Comparison of ENCODE assay signal across 8 cellular contexts in the genomic region with DNA sequence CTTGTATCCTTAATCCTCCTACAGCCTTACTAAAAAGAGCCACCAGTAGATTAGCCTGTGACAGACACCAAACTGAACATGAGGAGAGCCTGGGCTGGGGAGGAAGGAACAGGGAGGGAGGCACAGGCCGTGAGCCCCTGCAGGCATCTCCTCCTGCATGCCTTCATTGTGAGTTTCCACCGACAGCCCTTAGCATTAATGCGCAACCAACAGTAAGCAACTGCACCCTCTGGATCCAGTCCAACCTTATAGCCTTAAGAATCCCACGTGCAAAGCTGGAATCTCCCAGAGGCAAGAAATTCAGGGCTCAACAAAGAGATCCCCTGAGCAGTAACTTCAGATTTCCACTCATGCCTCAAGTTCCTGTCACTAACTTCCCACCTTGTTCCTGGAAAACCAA.
DNase-seq lines count a peak whose midpoint lies in the region; ATAC-seq, FAIRE-seq and TF ChIP-seq lines count a peak whose summit lies in the region.

No MANE protein-coding gene starts in this region.

- H3K4me3 ChIP-seq in heart right ventricle (peak overlapping the region in 3 of 10 donors; percentile 1 to 3 (median 2)), keratinocyte (ENCODE audit: control insufficient read depth in 2 of 3, extremely low read depth in 1 of 3, insufficient read depth in 2 of 3, low read depth in 1 of 3, low read length in 3 of 3) (no peak overlapping the region)

- intact Hi-C loops in heart right ventricle (cut with DNase I) (loop anchor here in 2 of 10 donors (10.0 kb wide), 1 partner anchor 208 kb away; no protein-coding TSS in a partner anchor), Right ventricle myocardium inferior (cut with DNase I) (no loop called here)

- H3K36me3 ChIP-seq in heart right ventricle (peaks cover 0 to 19% (median 0%) of the 10 kb centered on the region in 9 donors), keratinocyte (ENCODE audit: control insufficient read depth in 2 of 2, extremely low read depth in 1 of 2, insufficient read depth in 2 of 2, low read length in 2 of 2) (peaks cover 6 to 40% of the 10 kb centered on the region in 2 experiments)

- H3K4me1 Mint-ChIP-seq in activated naive CD8-positive, alpha-beta T cell treated with anti-CD3 and anti-CD28 coated beads, Interleukin-2, amount 10 ng/mL, durations not matched to agents 7 days and 5 days = peaks cover 88% of the 10 kb centered on the region
- H3K4me1 Mint-ChIP-seq in type B pancreatic cell (ENCODE audit: unreplicated experiment) = peaks cover 65% of the 10 kb centered on the region

- peak in 2 of 8 donors; percentile 6 to 18 for ATAC-seq in heart right ventricle
- ATAC-seq in Right ventricle myocardium inferior = no peak
- ATAC-seq in activated naive CD8-positive, alpha-beta T cell treated with anti-CD3 and anti-CD28 coated beads, Interleukin-2, amount 10 ng/mL, durations not matched to agents 7 days and 5 days (ENCODE audit: low read depth) = no peak

- dilution Hi-C loops in keratinocyte (cut with MboI; ENCODE audit: extremely low pct_ligation_motif_present, low sequenced_read_pairs) = loop anchor here (25.0 kb wide), 1 partner anchor 110 kb away; no protein-coding TSS in a partner anchor

- H3K79me2 ChIP-seq in keratinocyte (ENCODE audit: control insufficient read depth, insufficient read depth, low read length) = peaks cover 89% of the 10 kb centered on the region

- TF ChIP-seq CTCF in heart right ventricle (IDR thresholded peaks at IDR 0.05) (no peak), keratinocyte (optimal IDR thresholded peaks at IDR 0.05 in 1 of 3, IDR thresholded peaks at IDR 0.05 in 1 of 3, conservative IDR thresholded peaks at IDR 0.05 in 1 of 3; ENCODE audit: extremely low read depth in 1 of 3, insufficient read depth in 2 of 3, low read length in 3 of 3) (no peak), type B pancreatic cell (conservative IDR thresholded peaks at IDR 0.05) (no peak), GM13977 (IDR thresholded peaks at IDR 0.05; ENCODE audit: extremely low read depth, insufficient read depth, missing control alignments) (no peak)

- H3K4me1 ChIP-seq in heart right ventricle = peaks cover 33 to 100% (median 100%) of the 10 kb centered on the region in 9 donors
- H3K4me1 ChIP-seq in keratinocyte (ENCODE audit: control insufficient read depth, extremely low read depth, insufficient read depth, low read length) = peaks cover 76% of the 10 kb centered on the region

- H3K9me1 ChIP-seq in keratinocyte (ENCODE audit: control insufficient read depth, extremely low read depth, insufficient read depth, low read length) = no peaks in the 10 kb centered on the region

- DNase-seq in heart right ventricle = no peak
- no peak for DNase-seq in Right ventricle myocardium inferior (ENCODE audit: missing footprints)
- no peak for DNase-seq in activated naive CD8-positive, alpha-beta T cell treated with anti-CD3 and anti-CD28 coated beads, Interleukin-2, amount 10 ng/mL, durations not matched to agents 7 days and 5 days
- peak; percentile 86 for DNase-seq in keratinocyte (ENCODE audit: low read depth, low spot score)
- no peak for DNase-seq in type B pancreatic cell (ENCODE audit: extremely low spot score, unreplicated experiment)
- DNase-seq in RCC 7860 (ENCODE audit: low spot score) = no peak
- DNase-seq in SKM-1 treated with dmso at 0.1 percent for 144 hours (lab: John Stamatoyannopoulos, UW; ENCODE audit: unreplicated experiment) = no peak
- DNase-seq in GM13977 (ENCODE audit: low spot score) = no peak

- H3K9me3 Mint-ChIP-seq in activated naive CD8-positive, alpha-beta T cell treated with anti-CD3 and anti-CD28 coated beads, Interleukin-2, amount 10 ng/mL, durations not matched to agents 7 days and 5 days = no peaks in the 10 kb centered on the region
- H3K9me3 Mint-ChIP-seq in type B pancreatic cell = no peaks in the 10 kb centered on the region

- H3K4me3 Mint-ChIP-seq in activated naive CD8-positive, alpha-beta T cell treated with anti-CD3 and anti-CD28 coated beads, Interleukin-2, amount 10 ng/mL, durations not matched to agents 7 days and 5 days = peak overlapping the region; percentile 98
- H3K4me3 Mint-ChIP-seq in type B pancreatic cell = peak overlapping the region; percentile 32

- H2AFZ ChIP-seq in keratinocyte (ENCODE audit: control insufficient read depth, low read length) = no peak overlapping the region

- no peaks in the 10 kb centered on the region for H3K27me3 Mint-ChIP-seq in activated naive CD8-positive, alpha-beta T cell treated with anti-CD3 and anti-CD28 coated beads, Interleukin-2, amount 10 ng/mL, durations not matched to agents 7 days and 5 days
- H3K27me3 Mint-ChIP-seq in type B pancreatic cell = peaks cover 4% of the 10 kb centered on the region

- in situ Hi-C loops in GM13977 (cut with MboI; ENCODE audit: low pct_unique_long_range_greater_than_20kb, low sequenced_read_pairs, unreplicated experiment) = no loop called here

- peak overlapping the region; percentile 45 for H3K4me2 ChIP-seq in keratinocyte (ENCODE audit: control insufficient read depth, extremely low read depth, insufficient read depth, low read depth, low read length)

- H4K20me1 ChIP-seq in keratinocyte (ENCODE audit: control insufficient read depth, extremely low read depth, insufficient read depth, low read length) = peaks cover 5% of the 10 kb centered on the region

- WGBS in heart right ventricle, 2 donors = 33 to 36% methylated on average over 4 of the region's 4 CpGs

- H3K27ac Mint-ChIP-seq in activated naive CD8-positive, alpha-beta T cell treated with anti-CD3 and anti-CD28 coated beads, Interleukin-2, amount 10 ng/mL, durations not matched to agents 7 days and 5 days = peak overlapping the region; percentile 80
- no peak overlapping the region for H3K27ac Mint-ChIP-seq in type B pancreatic cell

- POLR2A ChIA-PET in activated naive CD8-positive, alpha-beta T cell treated with anti-CD3 and anti-CD28 coated beads, Interleukin-2, amount 10 ng/mL, durations not matched to agents 7 days and 5 days (lab: Charles Lee) = interaction anchor here (0.7 to 34.4 kb wide), 9 partner anchors 7 to 469 kb away, joined by 3 to 716 read pairs (median 7); no protein-coding TSS in a partner anchor

- no peaks in the 10 kb centered on the region for H3K27me3 ChIP-seq in heart right ventricle
- H3K27me3 ChIP-seq in keratinocyte (ENCODE audit: control insufficient read depth, extremely low read depth, insufficient read depth, low read length) = no peaks in the 10 kb centered on the region

- peak; percentile 92 for FAIRE-seq in keratinocyte (lab: Jason Lieb, UNC)
- FAIRE-seq in RCC 7860 (lab: Jason Lieb, UNC) = no peak

- H3K27ac ChIP-seq in heart right ventricle = peak overlapping the region in 9 of 10 donors; percentile 51 to 97 (median 86)
- peak overlapping the region; percentile 90 for H3K27ac ChIP-seq in keratinocyte (ENCODE audit: control insufficient read depth, insufficient read depth, low read length)

- H3K36me3 Mint-ChIP-seq in activated naive CD8-positive, alpha-beta T cell treated with anti-CD3 and anti-CD28 coated beads, Interleukin-2, amount 10 ng/mL, durations not matched to agents 7 days and 5 days = peaks cover 57% of the 10 kb centered on the region
- peaks cover 12% of the 10 kb centered on the region for H3K36me3 Mint-ChIP-seq in type B pancreatic cell

- peak overlapping the region; percentile 49 for H3K9ac ChIP-seq in keratinocyte (ENCODE audit: control insufficient read depth, extremely low read depth, insufficient read depth, low read length)

- H3K9me3 ChIP-seq in heart right ventricle = no peaks in the 10 kb centered on the region
- H3K9me3 ChIP-seq in keratinocyte (ENCODE audit: control insufficient read depth, low read depth, low read length) = no peaks in the 10 kb centered on the region
